In genomic region chr2:135573620-135574019, GRCh38 we compare ENCODE assay signal across 22 cellular contexts. TPM values are rescaled to one million over a fixed set of nuclear protein-coding genes. Genes with fewer than 3 reads are reported as not detected.
DNase-seq lines count a peak whose midpoint lies in the region; ATAC-seq, FAIRE-seq and TF ChIP-seq lines count a peak whose summit lies in the region.
"Had no signal": no experiment of that assay in that cellular context is flagged by ENCODE, and none has a peak within 500 bp of the region (broad histone marks: within the 10 kb centered on the region; RNA-seq: fewer than 3 reads in every experiment).

No MANE protein-coding gene starts in this region.

- no peaks in the 10 kb centered on the region for H3K27me3 ChIP-seq in OCI-LY3 (ENCODE audit: low read depth, low read length)
- no peaks in the 10 kb centered on the region for H3K27me3 ChIP-seq in right lobe of liver
- no peaks in the 10 kb centered on the region for H3K27me3 ChIP-seq in body of pancreas
- H3K27me3 ChIP-seq: BLaER1 treated with 17β-estradiol and CSF1 and Interleukin-3, amounts not matched to agents 10 nM and 100 nM; SJSA1 had no signal

- H3K4me3 ChIP-seq in OCI-LY3 (ENCODE audit: low read length), result no peak overlapping the region
- H3K4me3 ChIP-seq in choroid plexus epithelial cell (ENCODE audit: low read depth, low read length), result no peak overlapping the region
- no peak overlapping the region for H3K4me3 ChIP-seq in right lobe of liver
- no peak overlapping the region for H3K4me3 ChIP-seq in body of pancreas
- H3K4me3 ChIP-seq: BLaER1 treated with 17β-estradiol and CSF1 and Interleukin-3, amounts not matched to agents 10 nM and 100 nM; SJSA1 had no signal

- H3K79me2 ChIP-seq in OCI-LY3 (ENCODE audit: low read length), result no peaks in the 10 kb centered on the region

- no peak overlapping the region for H2AFZ ChIP-seq in OCI-LY3 (ENCODE audit: low read depth, low read length)

- no peak overlapping the region for H3K9ac ChIP-seq in OCI-LY3 (ENCODE audit: low read length)
- H3K9ac ChIP-seq: BLaER1 treated with 17β-estradiol and CSF1 and Interleukin-3, amounts not matched to agents 10 nM and 100 nM; KMS-11 had no signal

- FAIRE-seq in D721Med (lab: Jason Lieb, UNC) (no peak), GM12891 (lab: Jason Lieb, UNC) (no peak)

- no peaks in the 10 kb centered on the region for H3K4me1 ChIP-seq in OCI-LY3 (ENCODE audit: low read length)
- H3K4me1 ChIP-seq in right lobe of liver, result no peaks in the 10 kb centered on the region
- H3K4me1 ChIP-seq in body of pancreas, result no peaks in the 10 kb centered on the region
- H3K4me1 ChIP-seq: SJSA1 had no signal

- intact Hi-C loops in right lobe of liver (cut with DNase I) (no loop called here), body of pancreas (cut with DNase I) (no loop called here)

- no peaks in the 10 kb centered on the region for H4K20me1 ChIP-seq in OCI-LY3 (ENCODE audit: insufficient read depth, low read length)

- no peak for TF ChIP-seq POLR2A in right lobe of liver (IDR thresholded peaks at IDR 0.05)
- no peak for TF ChIP-seq POLR2A in body of pancreas (IDR thresholded peaks at IDR 0.05)
- no peak for TF ChIP-seq POLR2A in GM12891 (IDR thresholded peaks at IDR 0.05; ENCODE audit: low read depth, low read length)

- 100% methylated on average over 1 of the region's 1 CpG for WGBS in right lobe of liver (ENCODE audit: insufficient coverage, low coverage, low lambda C conversion rate, missing lambda C conversion rate)
- WGBS in body of pancreas, 2 donors, result 100% methylated on average over 1 of the region's 1 CpG

- H3K27ac ChIP-seq in OCI-LY3 (ENCODE audit: low read length), result no peak overlapping the region
- no peak overlapping the region for H3K27ac ChIP-seq in right lobe of liver
- no peak overlapping the region for H3K27ac ChIP-seq in body of pancreas
- H3K27ac ChIP-seq: BLaER1 treated with 17β-estradiol and CSF1 and Interleukin-3, amounts not matched to agents 10 nM and 100 nM; KMS-11; SJSA1 had no signal

- ATAC-seq in right lobe of liver, result no peak
- ATAC-seq in body of pancreas, result no peak
- no peak for ATAC-seq in HG03108 (IDR thresholded peaks at IDR 0.05; ENCODE audit: unreplicated experiment)
- no peak for ATAC-seq in HG02884 (IDR thresholded peaks at IDR 0.05; ENCODE audit: unreplicated experiment)
- ATAC-seq: activated naive CD8-positive, alpha-beta T cell treated with anti-CD3 and anti-CD28 coated beads, Interleukin-2, amount 50 U/mL, for 24 hours; left ventricle myocardium superior; Panc1 had no signal

- H3K36me3 ChIP-seq in OCI-LY3 (replicated peaks; ENCODE audit: low read depth, low read length) (peaks cover 8% of the 10 kb centered on the region), right lobe of liver (no peaks in the 10 kb centered on the region), body of pancreas (replicated peaks in 1 of 2; ENCODE audit: insufficient read depth in 1 of 2, low read depth in 2 of 2) (no peaks in the 10 kb centered on the region)
- H3K36me3 ChIP-seq: SJSA1 had no signal

- H3K9me3 ChIP-seq in OCI-LY3 (ENCODE audit: insufficient read depth, low read length) (no peaks in the 10 kb centered on the region), right lobe of liver (no peaks in the 10 kb centered on the region), body of pancreas (no peaks in the 10 kb centered on the region)
- H3K9me3 ChIP-seq: SJSA1 had no signal

- no peak overlapping the region for H3K4me2 ChIP-seq in OCI-LY3 (ENCODE audit: low read length)
- H3K4me2 ChIP-seq: BLaER1 treated with 17β-estradiol and CSF1 and Interleukin-3, amounts not matched to agents 10 nM and 100 nM; KMS-11 had no signal

- no peak for DNase-seq in D721Med (ENCODE audit: insufficient read length, low spot score)
- peak; percentile 23 for DNase-seq in choroid plexus epithelial cell (ENCODE audit: low read depth)
- DNase-seq in right lobe of liver, result no peak
- no peak for DNase-seq in body of pancreas
- no peak for DNase-seq in GM12891 (ENCODE audit: insufficient read length, low spot score)
- DNase-seq: activated B cell treated with CpG ODN at 0.5 μM for 24 hours; activated CD4-positive, alpha-beta T cell treated with anti-CD3 and anti-CD28 coated beads, Interleukin-2, amount 50 U/mL, for 48 hours; activated effector memory CD4-positive, alpha-beta T cell treated with Interleukin-2 at 50 U/mL for 16 hours; activated naive CD8-positive, alpha-beta T cell treated with anti-CD3 and anti-CD28 coated beads, Interleukin-2, amount 50 U/mL, for 24 hours; cortex of kidney; H7; left ventricle myocardium superior; NCI-H1048; NCI-H187 treated with DMSO at 0.1 percent for 48 hours; NCI-H446 treated with DMSO at 0.1 percent for 48 hours had no signal

- TF ChIP-seq CTCF in D721Med (IDR thresholded peaks at IDR 0.05; ENCODE audit: insufficient read depth, missing control alignments) (peak; percentile 19), OCI-LY3 (IDR thresholded peaks at IDR 0.05; ENCODE audit: low read depth, low read length) (peak; percentile 21; the same call in 1 of the 2 replicates), choroid plexus epithelial cell (conservative IDR thresholded peaks at IDR 0.05; ENCODE audit: low read depth, low read length) (peak; percentile 39), right lobe of liver (IDR thresholded peaks at IDR 0.05) (peak; percentile 9 to 35 (median 27)), body of pancreas (IDR thresholded peaks at IDR 0.05) (no peak)

TF ChIP-seq in GM12891, 5 proteins besides CTCF, POLR2A, EP300 and RAD21:
- TF ChIP-seq POU2F2 (IDR thresholded peaks at IDR 0.05; ENCODE audit: low read depth, low read length) (no peak), SPI1 (IDR thresholded peaks at IDR 0.05; ENCODE audit: low read depth, low read length) (no peak), POLR2AphosphoS5 (IDR thresholded peaks at IDR 0.05; ENCODE audit: low read depth, low read length) (no peak), PAX5 (IDR thresholded peaks at IDR 0.05; ENCODE audit: insufficient read depth, low read length, severe bottlenecking) (no peak), TAF1 (IDR thresholded peaks at IDR 0.05; ENCODE audit: low read depth, low read length) (no peak)

RNA-seq across cellular contexts. Expression of gene R3HDM1, which starts 42.3 kb away (rescaled TPM):
- total RNA-seq in right lobe of liver (10 to 100 TPM in 4 of 6 experiments, 1 to 10 TPM in 2; 8.0 to 17.8 (median 12.2) TPM), body of pancreas (10 to 100 TPM; 14.5 to 60.3 TPM)
- 32.5 TPM for polyA plus RNA-seq in GM12891 (2012; ENCODE audit: low read depth, missing spikeins)

RNA-seq across cellular contexts. Expression of gene ZRANB3, which starts 42.6 kb away (rescaled TPM):
- 1 to 10 TPM; 3.3 to 5.6 (median 4.0) TPM for total RNA-seq in right lobe of liver
- 10 to 100 TPM in 1 of 2 donors, 1 to 10 TPM in 1; 3.4 to 10.2 TPM for total RNA-seq in body of pancreas
- polyA plus RNA-seq in GM12891 (2012; ENCODE audit: low read depth, missing spikeins), result 3.3 TPM

Comparison
In these comparisons a context has a peak if more than half of its experiments do, and no peak if none do; other contexts are left out.
1. CTCF ChIP-seq: peak in D721Med (single experiment), OCI-LY3 (single experiment), choroid plexus epithelial cell (single experiment) and right lobe of liver (4 of 4); none in body of pancreas (0 of 7).